ENCODE assay signal across 17 cellular contexts in the genomic region with DNA sequence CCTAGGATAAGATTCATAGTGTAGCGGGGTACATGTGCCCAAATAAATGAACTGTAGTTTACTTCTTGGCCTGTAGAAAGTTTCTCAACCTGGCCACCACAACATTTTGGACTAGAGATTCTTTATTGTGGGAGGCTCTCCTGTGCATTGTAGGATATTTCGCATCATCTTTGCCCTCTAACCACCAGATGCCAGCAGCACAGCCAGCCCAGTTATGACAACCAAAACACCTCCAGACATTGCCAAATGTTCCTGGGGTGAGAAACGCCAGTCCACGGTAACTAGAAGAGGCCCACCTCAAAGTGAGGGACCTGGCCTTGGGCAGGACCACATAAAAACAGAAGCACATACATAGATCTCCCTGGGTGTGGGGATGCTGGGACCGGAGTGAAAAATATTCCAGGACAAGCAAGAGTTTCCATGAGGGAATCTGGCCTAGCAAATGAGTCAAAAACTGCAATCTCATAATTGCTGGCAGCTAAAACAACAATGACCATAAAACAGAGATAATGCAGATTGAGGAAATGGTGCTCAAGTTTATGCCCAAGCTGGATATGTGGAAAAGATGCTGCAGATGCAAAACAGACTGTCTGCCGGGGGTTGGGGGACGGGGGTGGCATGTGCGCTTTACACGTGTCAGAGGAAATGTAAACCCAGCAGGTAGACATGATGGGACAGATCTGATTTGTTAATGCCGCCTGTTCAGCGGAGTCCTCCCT. TPM values are rescaled to one million over a fixed set of nuclear protein-coding genes. Genes with fewer than 3 reads are reported as not detected.
A peak's percentile ranks its signal among the peaks of the same experiment; 100 is the strongest.
DNase-seq lines count a peak whose midpoint lies in the region; ATAC-seq and TF ChIP-seq lines count a peak whose summit lies in the region.
"Had no signal": no experiment of that assay in that cellular context is flagged by ENCODE, and none has a peak within 500 bp of the region (broad histone marks: within the 10 kb centered on the region; RNA-seq: fewer than 3 reads in every experiment).

No MANE protein-coding gene starts in this region.

- intact Hi-C loops in body of pancreas (cut with DNase I): no loop called here
- intact Hi-C loops in naive thymus-derived CD4-positive, alpha-beta T cell (cut with micrococcal nuclease): no loop called here

- no peak for TF ChIP-seq POLR2A in body of pancreas (IDR thresholded peaks at IDR 0.05)

- H3K27ac ChIP-seq in GM23248 (peak overlapping the region; percentile 34; the same call in 1 of the 2 replicates), body of pancreas (peak overlapping the region in 3 of 4 donors; percentile 3 to 11 (median 11))
- H3K27ac ChIP-seq in naive thymus-derived CD4-positive, alpha-beta T cell (ENCODE audit: low read depth, low read length): peak overlapping the region; percentile 10
- H3K27ac ChIP-seq: 22Rv1, epithelial cell of prostate had no signal

- no peaks in the 10 kb centered on the region for H3F3A ChIP-seq in GM23248 (ENCODE audit: insufficient read depth)

- CTCF ChIA-PET in naive thymus-derived CD4-positive, alpha-beta T cell (lab: Charles Lee): no interaction called here

- H3K4me1 Mint-ChIP-seq in naive thymus-derived CD4-positive, alpha-beta T cell: peaks cover 55 to 94% (median 85%) of the 10 kb centered on the region in 7 donors
- peaks cover 44% of the 10 kb centered on the region for H3K4me1 Mint-ChIP-seq in activated T-helper 17 cell treated with anti-CD3 and anti-CD28 coated beads, Interleukin-2, amount 50 U/mL, for 72 hours

- H3K9me3 ChIP-seq in GM23248 (ENCODE audit: low read depth) (no peaks in the 10 kb centered on the region), body of pancreas (no peaks in the 10 kb centered on the region)
- no peaks in the 10 kb centered on the region for H3K9me3 ChIP-seq in naive thymus-derived CD4-positive, alpha-beta T cell (ENCODE audit: control insufficient read depth in 2 of 3, low read length in 3 of 3)
- H3K9me3 ChIP-seq: thyroid gland had no signal

- H4K20me1 ChIP-seq in GM23248 (ENCODE audit: insufficient read depth): no peaks in the 10 kb centered on the region

- H3K4me3 Mint-ChIP-seq in naive thymus-derived CD4-positive, alpha-beta T cell: peak overlapping the region in 2 of 10 donors; percentile 8 to 32
- no peak overlapping the region for H3K4me3 Mint-ChIP-seq in activated T-helper 17 cell treated with anti-CD3 and anti-CD28 coated beads, Interleukin-2, amount 50 U/mL, for 72 hours
- H3K4me3 Mint-ChIP-seq: T-helper 1 cell treated with Interleukin-12 subunit alpha and Interleukin-12 subunit beta and Interleukin-4 antibody, amounts not matched to agents 30 μg/mL and 1 μg/mL, for 36 hours had no signal

- H3K36me3 Mint-ChIP-seq in naive thymus-derived CD4-positive, alpha-beta T cell: peaks cover 0 to 57% (median 30%) of the 10 kb centered on the region in 5 donors
- peaks cover 57% of the 10 kb centered on the region for H3K36me3 Mint-ChIP-seq in activated T-helper 17 cell treated with anti-CD3 and anti-CD28 coated beads, Interleukin-2, amount 50 U/mL, for 72 hours (ENCODE audit: low read depth)

- no peak for ATAC-seq in body of pancreas
- ATAC-seq in naive thymus-derived CD4-positive, alpha-beta T cell: no peak
- no peak for ATAC-seq in HG03378 (IDR thresholded peaks at IDR 0.05; ENCODE audit: unreplicated experiment)
- no peak for ATAC-seq in GM18502 (IDR thresholded peaks at IDR 0.05; ENCODE audit: poor library complexity, unreplicated experiment)
- ATAC-seq in activated T-helper 17 cell treated with anti-CD3 and anti-CD28 coated beads, Interleukin-2, amount 50 U/mL, for 72 hours (replicated peaks): no peak

- DNase-seq in DMS 273 (lab: John Stamatoyannopoulos, UW; ENCODE audit: unreplicated experiment): peak; percentile 46
- no peak for DNase-seq in DMS 273 treated with DMSO at 0.1 percent for 48 hours (lab: John Stamatoyannopoulos, UW)
- DNase-seq in GM23248: peak; percentile 66
- DNase-seq in body of pancreas: no peak
- no peak for DNase-seq in naive thymus-derived CD4-positive, alpha-beta T cell
- DNase-seq: activated CD4-positive, alpha-beta T cell treated with anti-CD3 and anti-CD28 coated beads for 1 hour; central memory CD4-positive, alpha-beta T cell; hypothalamus; naive B cell; NCI-H2107; thyroid gland had no signal

- 86 to 88% methylated on average over 11 of the region's 11 CpGs for WGBS in GM23248 (ENCODE audit: low coverage in 1 of 2, low lambda C conversion rate in 2 of 2, missing lambda C conversion rate in 2 of 2), 2 experiments
- 76 to 86% methylated on average over 11 of the region's 11 CpGs for WGBS in body of pancreas, 2 donors

- no peak overlapping the region for H3K4me2 ChIP-seq in GM23248 (ENCODE audit: unreplicated experiment)

- no peak overlapping the region for H2AFZ ChIP-seq in GM23248

- no peak overlapping the region for H3K4me3 ChIP-seq in GM23248
- no peak overlapping the region for H3K4me3 ChIP-seq in body of pancreas
- no peak overlapping the region for H3K4me3 ChIP-seq in naive thymus-derived CD4-positive, alpha-beta T cell (ENCODE audit: low read length)
- H3K4me3 ChIP-seq: thyroid gland had no signal

- no peaks in the 10 kb centered on the region for H3K36me3 ChIP-seq in GM23248 (ENCODE audit: low read depth)
- no peaks in the 10 kb centered on the region for H3K36me3 ChIP-seq in body of pancreas (replicated peaks in 1 of 2; ENCODE audit: insufficient read depth in 1 of 2, low read depth in 2 of 2)
- H3K36me3 ChIP-seq in naive thymus-derived CD4-positive, alpha-beta T cell (ENCODE audit: control insufficient read depth in 2 of 3, insufficient read depth in 3 of 3, low read length in 3 of 3): peaks cover 0 to 26% (median 4%) of the 10 kb centered on the region in 3 experiments
- H3K36me3 ChIP-seq: thyroid gland had no signal

- H3K9me3 Mint-ChIP-seq in naive thymus-derived CD4-positive, alpha-beta T cell: peaks cover 0 to 3% (median 0%) of the 10 kb centered on the region in 11 donors
- no peaks in the 10 kb centered on the region for H3K9me3 Mint-ChIP-seq in activated T-helper 17 cell treated with anti-CD3 and anti-CD28 coated beads, Interleukin-2, amount 50 U/mL, for 72 hours
- H3K9me3 Mint-ChIP-seq: naive B cell; T-helper 1 cell treated with Interleukin-12 subunit alpha and Interleukin-12 subunit beta and Interleukin-4 antibody, amounts not matched to agents 30 μg/mL and 1 μg/mL, for 36 hours had no signal

- no peaks in the 10 kb centered on the region for H3K9me2 ChIP-seq in GM23248 (ENCODE audit: insufficient read depth)

- H3K9ac ChIP-seq in GM23248: no peak overlapping the region

- no peaks in the 10 kb centered on the region for H3K27me3 Mint-ChIP-seq in naive thymus-derived CD4-positive, alpha-beta T cell
- H3K27me3 Mint-ChIP-seq in activated T-helper 17 cell treated with anti-CD3 and anti-CD28 coated beads, Interleukin-2, amount 50 U/mL, for 72 hours: no peaks in the 10 kb centered on the region
- H3K27me3 Mint-ChIP-seq: naive B cell had no signal

- in situ Hi-C loops in GM23248 (cut with MboI): no loop called here

- no peaks in the 10 kb centered on the region for H3K79me2 ChIP-seq in GM23248 (ENCODE audit: insufficient read depth)

- POLR2A ChIA-PET in naive thymus-derived CD4-positive, alpha-beta T cell (lab: Charles Lee): interaction anchor here (0.7 kb wide), 1 partner anchor 34 kb away, joined by 3 read pairs; no protein-coding TSS in a partner anchor

- TF ChIP-seq CTCF in body of pancreas (IDR thresholded peaks at IDR 0.05): no peak

- H3K4me1 ChIP-seq in GM23248 (ENCODE audit: insufficient read depth) (0 out of 2 replicates have a peak, but pooled peaks cover 5% of the 10 kb centered on the region), body of pancreas (peaks cover 59% of the 10 kb centered on the region)
- peaks cover 32 to 34% of the 10 kb centered on the region in 2 donors for H3K4me1 ChIP-seq in naive thymus-derived CD4-positive, alpha-beta T cell (ENCODE audit: control insufficient read depth in 2 of 2, insufficient read depth in 2 of 2, low read length in 2 of 2)

- peak overlapping the region in 8 of 9 donors; percentile 46 to 94 (median 69) for H3K27ac Mint-ChIP-seq in naive thymus-derived CD4-positive, alpha-beta T cell
- H3K27ac Mint-ChIP-seq in activated T-helper 17 cell treated with anti-CD3 and anti-CD28 coated beads, Interleukin-2, amount 50 U/mL, for 72 hours: no peak overlapping the region

- H3K27me3 ChIP-seq in GM23248 (replicated peaks; ENCODE audit: insufficient read depth) (no peaks in the 10 kb centered on the region), body of pancreas (no peaks in the 10 kb centered on the region)
- H3K27me3 ChIP-seq in naive thymus-derived CD4-positive, alpha-beta T cell (ENCODE audit: control insufficient read depth in 2 of 2, insufficient read depth in 2 of 2, low read length in 2 of 2): no peaks in the 10 kb centered on the region
- H3K27me3 ChIP-seq: thyroid gland had no signal

RNA-seq across cellular contexts. Expression of gene ARHGEF3, which starts 39.7 kb away (rescaled TPM):
- 1.1 and 3.0 TPM in 2 replicates for total RNA-seq in GM23248 (2014; rRNA removed; shearing (Covaris generic))
- polyA plus RNA-seq in GM23248 (2016; fragmentation: Nextera tagmentation; extraction: Ambion mirVana): 2.6 and 3.0 TPM in 2 replicates
- total RNA-seq in body of pancreas: 10 to 100 TPM; 27.4 to 38.7 TPM
- 10 to 100 TPM; 79.6 to 99.7 (median 87.0) TPM for total RNA-seq in naive thymus-derived CD4-positive, alpha-beta T cell
- polyA plus RNA-seq in naive thymus-derived CD4-positive, alpha-beta T cell: 10 to 100 TPM; 78.8 to 94.7 TPM
- total RNA-seq in activated T-helper 17 cell treated with anti-CD3 and anti-CD28 coated beads, Interleukin-2, amount 50 U/mL, for 72 hours: 10 to 100 TPM; 12.3 to 17.0 TPM

Comparison
In these comparisons a context has a peak if more than half of its experiments do, and no peak if none do; other contexts are left out.
1. DNase-seq: peak in DMS 273 (single experiment) and GM23248 (single experiment); none in DMS 273 treated with DMSO at 0.1 percent for 48 hours (single experiment), body of pancreas (0 of 4) and naive thymus-derived CD4-positive, alpha-beta T cell (0 of 9).
2. Peak in every context shown above with its lines, with median percentiles within 50 percentile points of each other: H3K27ac ChIP-seq.